ENCODE assay signal across 24 cellular contexts in genomic region chr14:101977311-101978071, GRCh38. TPM values are rescaled to one million over a fixed set of nuclear protein-coding genes. Genes with fewer than 3 reads are reported as not detected.
DNase-seq lines count a peak whose midpoint lies in the region; ATAC-seq and TF ChIP-seq lines count a peak whose summit lies in the region.
"Had no signal": no experiment of that assay in that cellular context is flagged by ENCODE, and none has a peak within 500 bp of the region (broad histone marks: within the 10 kb centered on the region; RNA-seq: fewer than 3 reads in every experiment).

No MANE protein-coding gene starts in this region.

- peak overlapping the region; percentile 23 for H3K27ac ChIP-seq in C4-2B

- H3K4me3 Mint-ChIP-seq in HFFc6 (no peak overlapping the region), chondrocyte (ENCODE audit: unreplicated experiment) (no peak overlapping the region)
- H3K4me3 Mint-ChIP-seq: activated CD4-positive, alpha-beta T cell treated with anti-CD3 and anti-CD28 coated beads, Interleukin-2, amount 10 ng/mL, durations not matched to agents 24 days and 14 days; activated CD8-positive, alpha-beta memory T cell treated with anti-CD3 and anti-CD28 coated beads, Interleukin-2, amount 10 ng/mL, durations not matched to agents 7 days and 5 days; activated naive CD8-positive, alpha-beta T cell treated with anti-CD3 and anti-CD28 coated beads for 36 hours; neural crest cell; stimulated activated naive CD8-positive, alpha-beta T cell treated with anti-CD3 and anti-CD28 coated beads, Interleukin-15, amount 100 ng/mL, for 72 hours had no signal

- TF ChIP-seq CTCF in C4-2B (conservative IDR thresholded peaks at IDR 0.05) (no peak), HFFc6 (IDR thresholded peaks at IDR 0.05) (no peak), chondrocyte (IDR thresholded peaks at IDR 0.05) (no peak), fibroblast of villous mesenchyme (IDR thresholded peaks at IDR 0.05; ENCODE audit: insufficient read depth, low read depth, low read length) (no peak)

- peaks cover 74% of the 10 kb centered on the region for H3K4me1 Mint-ChIP-seq in HFFc6 (ENCODE audit: low read depth)
- H3K4me1 Mint-ChIP-seq in chondrocyte (ENCODE audit: low read depth): peaks cover 59% of the 10 kb centered on the region

- no peak for ATAC-seq in GM19452 (IDR thresholded peaks at IDR 0.05; ENCODE audit: unreplicated experiment)
- ATAC-seq: activated CD8-positive, alpha-beta memory T cell treated with anti-CD3 and anti-CD28 coated beads, Interleukin-2, amount 10 ng/mL, durations not matched to agents 7 days and 5 days; SK-N-SH treated with all-trans-retinoic acid at 6 μM for 48 hours; stimulated activated naive CD8-positive, alpha-beta T cell treated with anti-CD3 and anti-CD28 coated beads, Interleukin-15, amount 100 ng/mL, for 72 hours had no signal

- H3K36me3 Mint-ChIP-seq in HFFc6 (ENCODE audit: low read depth) (peaks cover 44% of the 10 kb centered on the region), chondrocyte (ENCODE audit: low read depth) (peaks cover 29% of the 10 kb centered on the region)

- H3K27me3 Mint-ChIP-seq in HFFc6 (ENCODE audit: insufficient read depth) (no peaks in the 10 kb centered on the region), chondrocyte (ENCODE audit: low read depth) (no peaks in the 10 kb centered on the region)
- H3K27me3 Mint-ChIP-seq: activated CD4-positive, alpha-beta T cell treated with anti-CD3 and anti-CD28 coated beads, Interleukin-2, amount 10 ng/mL, durations not matched to agents 24 days and 14 days; activated CD8-positive, alpha-beta memory T cell treated with anti-CD3 and anti-CD28 coated beads, Interleukin-2, amount 10 ng/mL, durations not matched to agents 7 days and 5 days; activated naive CD8-positive, alpha-beta T cell treated with anti-CD3 and anti-CD28 coated beads for 36 hours; stimulated activated naive CD8-positive, alpha-beta T cell treated with anti-CD3 and anti-CD28 coated beads, Interleukin-15, amount 100 ng/mL, for 72 hours had no signal

- in situ Hi-C loops in G401 (cut with HindIII; ENCODE audit: low sequenced_read_pairs): no loop called here

- peak overlapping the region; percentile 93 for H3K27ac Mint-ChIP-seq in HFFc6
- peak overlapping the region; percentile 46 for H3K27ac Mint-ChIP-seq in chondrocyte (ENCODE audit: unreplicated experiment)
- H3K27ac Mint-ChIP-seq: activated CD4-positive, alpha-beta T cell treated with anti-CD3 and anti-CD28 coated beads, Interleukin-2, amount 10 ng/mL, durations not matched to agents 24 days and 14 days; activated CD8-positive, alpha-beta memory T cell treated with anti-CD3 and anti-CD28 coated beads, Interleukin-2, amount 10 ng/mL, durations not matched to agents 7 days and 5 days; activated naive CD8-positive, alpha-beta T cell treated with anti-CD3 and anti-CD28 coated beads for 36 hours; activated T-helper 2 cell treated with anti-CD3 and anti-CD28 coated beads, Interferon-gamma antibody, Interleukin-2, Interleukin-4, amounts not matched to agents 10 μg/mL and 5 μg/mL and 100 μg/mL, durations not matched to agents 14 hours and 24 hours and 36 hours had no signal

- H3K4me3 ChIP-seq in fibroblast of villous mesenchyme (ENCODE audit: low read depth, low read length): no peak overlapping the region
- H3K4me3 ChIP-seq: sigmoid colon, tibial nerve had no signal

- no peak for DNase-seq in HFFc6
- no peak for DNase-seq in chondrocyte (ENCODE audit: low spot score)
- DNase-seq in fibroblast of villous mesenchyme (ENCODE audit: low read depth): peak; percentile 50
- DNase-seq in NCI-H187 (lab: John Stamatoyannopoulos, UW): no peak
- no peak for DNase-seq in G401 (ENCODE audit: low spot score)
- no peak for DNase-seq in stimulated activated CD8-positive, alpha-beta memory T cell treated with anti-CD3 and anti-CD28 coated beads, Interleukin-4, amount 100 ng/mL, for 48 hours
- DNase-seq: activated CD4-positive, alpha-beta T cell treated with anti-CD3 and anti-CD28 coated beads, Interleukin-2, amount 10 ng/mL, durations not matched to agents 24 days and 14 days; activated CD8-positive, alpha-beta memory T cell treated with anti-CD3 and anti-CD28 coated beads, Interleukin-2, amount 10 ng/mL, durations not matched to agents 7 days and 5 days; activated naive CD8-positive, alpha-beta T cell treated with anti-CD3 and anti-CD28 coated beads for 36 hours; glutamatergic neuron; Karpas-422; NCI-H1694; NCI-H2171 treated with DMSO at 0.1 percent for 48 hours; NCI-H526 treated with DMSO at 0.1 percent for 48 hours; sigmoid colon; stimulated activated CD4-positive, alpha-beta T cell treated with anti-CD3 and anti-CD28 coated beads, Interleukin-15, amount 100 ng/mL, for 24 hours; stimulated activated naive CD8-positive, alpha-beta T cell treated with anti-CD3 and anti-CD28 coated beads, Interleukin-15, amount 100 ng/mL, for 72 hours; T-helper 2 cell had no signal

- H3K9me3 Mint-ChIP-seq in HFFc6: no peaks in the 10 kb centered on the region
- no peaks in the 10 kb centered on the region for H3K9me3 Mint-ChIP-seq in chondrocyte (ENCODE audit: low read depth)
- H3K9me3 Mint-ChIP-seq: activated CD4-positive, alpha-beta T cell treated with anti-CD3 and anti-CD28 coated beads, Interleukin-2, amount 10 ng/mL, durations not matched to agents 24 days and 14 days; activated naive CD8-positive, alpha-beta T cell treated with anti-CD3 and anti-CD28 coated beads for 36 hours; activated T-helper 2 cell treated with anti-CD3 and anti-CD28 coated beads, Interferon-gamma antibody, Interleukin-2, Interleukin-4, amounts not matched to agents 10 μg/mL and 5 μg/mL and 100 μg/mL, durations not matched to agents 14 hours and 24 hours and 36 hours; neural crest cell; stimulated activated naive CD8-positive, alpha-beta T cell treated with anti-CD3 and anti-CD28 coated beads, Interleukin-15, amount 100 ng/mL, for 72 hours had no signal

RNA-seq across cellular contexts. Expression of gene DYNC1H1, which starts 13.1 kb away (rescaled TPM):
- 100 to 1,000 TPM; 364 to 643 (median 408) TPM for total RNA-seq in HFFc6 (2021; fragmentation: NEBNext Ultra II Directional; extraction: Animal tissue kit (Norgen Biotek cat#: 25700))
- total RNA-seq in chondrocyte (718 to 842 TPM (median 735 TPM) in 3 replicates), fibroblast of villous mesenchyme (336 and 518 TPM in 2 replicates)
- 116 and 187 TPM in 2 replicates for total RNA-seq in G401 (2014; rRNA removed; shearing (Covaris generic))
